Comparison of ENCODE assay signal across 1 cellular context in genomic region chr10:84291389-84291788, GRCh38.
TF ChIP-seq lines count a peak whose summit lies in the region.

No MANE protein-coding gene starts in this region.

TF ChIP-seq in HCT116, 20 proteins besides CTCF, POLR2A, EP300 and RAD21 (continued from another document):
- TF ChIP-seq REST (IDR thresholded peaks at IDR 0.05; ENCODE audit: low read depth): peak; percentile 93
- no peak for TF ChIP-seq ZFX (IDR thresholded peaks at IDR 0.05)
- TF ChIP-seq CBX3 (IDR thresholded peaks at IDR 0.05; ENCODE audit: low read depth): no peak
- no peak for TF ChIP-seq ZBTB33 (IDR thresholded peaks at IDR 0.05; ENCODE audit: extremely low read depth, insufficient replicate concordance, low read length)
- no peak for TF ChIP-seq MAX (IDR thresholded peaks at IDR 0.05)
- no peak for TF ChIP-seq FOSL1 (IDR thresholded peaks at IDR 0.05; ENCODE audit: low read depth)
- TF ChIP-seq ATF3 (IDR thresholded peaks at IDR 0.05): no peak
- TF ChIP-seq SIN3A (IDR thresholded peaks at IDR 0.05; ENCODE audit: low read depth): peak; percentile 51; the same call in 1 of the 2 replicates
